In the genomic region with DNA sequence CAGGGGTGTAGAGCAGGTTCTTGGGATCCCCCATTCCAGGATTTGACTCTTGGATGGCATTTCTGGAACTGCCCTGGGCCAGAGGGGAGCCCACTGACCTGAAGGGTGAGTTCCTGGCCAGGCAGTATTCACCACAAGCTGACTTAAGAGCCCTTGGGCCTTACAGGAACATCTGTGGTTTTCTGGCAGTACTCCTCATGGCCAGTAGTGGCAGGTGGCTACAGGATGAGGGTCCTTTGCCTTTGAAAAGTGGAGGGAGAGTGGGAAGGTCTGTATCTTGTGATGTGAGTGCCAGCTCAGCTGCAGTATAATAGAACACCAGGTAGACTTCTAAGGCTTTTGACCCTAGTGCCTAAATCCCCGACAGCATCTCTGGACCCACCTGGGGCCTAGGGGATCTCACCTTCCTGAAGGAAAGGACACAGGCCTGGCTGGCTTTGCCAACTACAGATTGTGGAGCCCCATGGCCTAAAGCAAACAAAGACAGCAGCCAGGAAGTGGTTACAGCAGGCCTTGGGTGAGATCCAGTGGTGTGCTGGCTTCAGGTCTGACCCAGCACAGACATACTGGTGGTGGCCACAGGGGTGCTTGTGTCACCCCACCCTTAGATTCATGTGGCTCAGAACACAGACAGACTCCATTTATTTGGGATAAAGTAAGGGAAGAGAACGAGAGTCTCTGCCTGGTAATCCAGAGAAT, we compare ENCODE assay signal across 1 cellular context.
TF ChIP-seq lines count a peak whose summit lies in the region.

No MANE protein-coding gene starts in this region.

TF ChIP-seq in GM23338, 12 proteins besides CTCF, POLR2A, EP300 and RAD21:
- no peak for TF ChIP-seq ZNF331 (CRISPR knock-in tag; IDR thresholded peaks at IDR 0.05; ENCODE audit: low read depth)
- TF ChIP-seq JUNB (IDR thresholded peaks at IDR 0.05; ENCODE audit: unreplicated experiment): no peak
- no peak for TF ChIP-seq POLR2AphosphoS5 (IDR thresholded peaks at IDR 0.05; ENCODE audit: low read depth)
